Comparison of ENCODE assay signal across 13 cellular contexts in genomic region chr5:133251296-133252132, GRCh38.
A peak's percentile ranks its signal among the peaks of the same experiment; 100 is the strongest.
DNase-seq lines count a peak whose midpoint lies in the region; ATAC-seq, FAIRE-seq and TF ChIP-seq lines count a peak whose summit lies in the region.
"Had no signal": no experiment of that assay in that cellular context is flagged by ENCODE, and none has a peak within 500 bp of the region (broad histone marks: within the 10 kb centered on the region; RNA-seq: fewer than 3 reads in every experiment).

No MANE protein-coding gene starts in this region.

- TF ChIP-seq RAD21 in liver (IDR thresholded peaks at IDR 0.05): no peak

- H3K9me3 ChIP-seq in HUES64 (ENCODE audit: insufficient read depth, low read depth, low read length) (no peaks in the 10 kb centered on the region), liver (ENCODE audit: control insufficient read depth in 4 of 4, low read length in 3 of 4) (no peaks in the 10 kb centered on the region)
- H3K9me3 ChIP-seq: suprapubic skin had no signal

- DNase-seq in DMS153 (lab: John Stamatoyannopoulos, UW) (peak; percentile 33), RPMI8226 (peak; percentile 97), MV-4-11 (lab: John Stamatoyannopoulos, UW) (no peak), GM12892 (ENCODE audit: insufficient read length) (no peak)
- no peak for DNase-seq in stimulated activated CD4-positive, alpha-beta T cell treated with anti-CD3 and anti-CD28 coated beads, Interleukin-4, amount 100 ng/mL, for 24 hours
- DNase-seq: activated CD4-positive, alpha-beta T cell treated with anti-CD3 and anti-CD28 coated beads for 36 hours; foreskin melanocyte; SW 1271 had no signal

- H3K27ac ChIP-seq in HUES64 (ENCODE audit: low read depth, low read length) (no peak overlapping the region), liver (ENCODE audit: low read depth in 1 of 2, low read length in 2 of 2) (no peak overlapping the region)
- H3K27ac ChIP-seq: skin epidermis, suprapubic skin had no signal

- no peak overlapping the region for H3K9ac ChIP-seq in HUES64 (ENCODE audit: low read depth, low read length)
- no peak overlapping the region for H3K9ac ChIP-seq in liver (ENCODE audit: low read depth in 1 of 2, low read length in 2 of 2)

- H3K27me3 ChIP-seq in HUES64 (ENCODE audit: insufficient read depth, low read length) (no peaks in the 10 kb centered on the region), liver (ENCODE audit: control insufficient read depth in 4 of 4, insufficient read depth in 4 of 4, low read length in 3 of 4) (no peaks in the 10 kb centered on the region)
- H3K27me3 ChIP-seq: suprapubic skin had no signal

- 84% methylated on average over 16 of the region's 16 CpGs for WGBS in HUES64
- WGBS in liver: 70% methylated on average over 16 of the region's 16 CpGs

- no peaks in the 10 kb centered on the region for H3K36me3 ChIP-seq in HUES64 (ENCODE audit: insufficient read depth, low read length)
- no peaks in the 10 kb centered on the region for H3K36me3 ChIP-seq in liver (ENCODE audit: control insufficient read depth in 4 of 4, insufficient read depth in 3 of 4, low read depth in 1 of 4, low read length in 3 of 4)
- H3K36me3 ChIP-seq: suprapubic skin had no signal

- FAIRE-seq in GM12892 (lab: Jason Lieb, UNC): no peak

- TF ChIP-seq POLR2A in GM12892 (IDR thresholded peaks at IDR 0.05; ENCODE audit: low read depth, low read length): no peak

- H3K4me3 ChIP-seq in HUES64 (ENCODE audit: low read length): peak overlapping the region; percentile 26
- no peak overlapping the region for H3K4me3 ChIP-seq in liver (ENCODE audit: low read depth in 1 of 3, low read length in 3 of 3)
- H3K4me3 ChIP-seq: skin epidermis, suprapubic skin had no signal

- no peak for ATAC-seq in GM21576 (IDR thresholded peaks at IDR 0.05; ENCODE audit: unreplicated experiment)
- ATAC-seq: activated CD4-positive, alpha-beta T cell treated with anti-CD3 and anti-CD28 coated beads for 36 hours had no signal

- H3K4me1 ChIP-seq in HUES64 (ENCODE audit: insufficient read depth, low read length) (no peaks in the 10 kb centered on the region), liver (ENCODE audit: control insufficient read depth in 4 of 4, insufficient read depth in 4 of 4, low read length in 3 of 4) (no peaks in the 10 kb centered on the region)
- H3K4me1 ChIP-seq: suprapubic skin had no signal

- no peak for TF ChIP-seq CTCF in liver (IDR thresholded peaks at IDR 0.05; ENCODE audit: low read depth, low read length, missing input control)

TF ChIP-seq in liver, 16 proteins besides CTCF, POLR2A, EP300 and RAD21:
- TF ChIP-seq MAX (IDR thresholded peaks at IDR 0.05): peak; percentile 43
- TF ChIP-seq HNF4G (IDR thresholded peaks at IDR 0.05): no peak

Comparison
In these comparisons a context has a peak if more than half of its experiments do, and no peak if none do; other contexts are left out.
1. DNase-seq: peak in DMS153 (single experiment) and RPMI8226 (single experiment); none in MV-4-11 (single experiment), stimulated activated CD4-positive, alpha-beta T cell treated with anti-CD3 and anti-CD28 coated beads, Interleukin-4, amount 100 ng/mL, for 24 hours (single experiment) and GM12892 (single experiment).